12 cellular contexts compared by ENCODE assay signal in the genomic region with DNA sequence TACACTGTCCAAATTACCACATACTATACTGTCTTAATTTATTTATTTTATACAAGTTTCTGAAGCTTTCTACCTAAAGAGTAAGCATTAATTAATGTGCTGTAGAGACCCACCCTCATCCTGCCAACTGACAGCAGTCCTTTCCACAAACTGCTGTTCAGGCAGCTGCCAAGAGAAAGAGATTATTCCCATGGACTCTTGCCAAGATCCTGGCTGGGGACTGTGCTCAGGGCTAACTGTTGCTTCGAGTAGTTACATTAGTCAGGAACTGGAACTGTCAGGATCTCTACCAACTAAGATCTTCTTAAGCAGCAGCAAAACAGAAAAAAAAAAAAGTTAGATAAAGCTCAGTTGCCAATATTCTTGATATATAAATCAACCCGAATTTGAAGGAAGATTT.
A peak's percentile ranks its signal among the peaks of the same experiment; 100 is the strongest.
DNase-seq lines count a peak whose midpoint lies in the region; ATAC-seq and TF ChIP-seq lines count a peak whose summit lies in the region.
"Had no signal": no experiment of that assay in that cellular context is flagged by ENCODE, and none has a peak within 500 bp of the region (broad histone marks: within the 10 kb centered on the region; RNA-seq: fewer than 3 reads in every experiment).

No MANE protein-coding gene starts in this region.

- WGBS in mesenchymal stem cell, result 40% methylated on average over 1 of the region's 2 CpGs

- no peak overlapping the region for H3K9ac ChIP-seq in mesenchymal stem cell (ENCODE audit: low read length)

- no peak overlapping the region for H2AK5ac ChIP-seq in mesenchymal stem cell (ENCODE audit: low read length, severe bottlenecking)

- no peak for TF ChIP-seq CTCF in progenitor cell of endocrine pancreas (IDR thresholded peaks at IDR 0.05; ENCODE audit: unreplicated experiment)

- no peak overlapping the region for H3K27ac Mint-ChIP-seq in progenitor cell of endocrine pancreas
- H3K27ac Mint-ChIP-seq: CD4-positive, CD25-positive, alpha-beta regulatory T cell; T-helper 2 cell treated with Interferon-gamma antibody and Interleukin-4, amounts not matched to agents 5 μg/mL and 100 μg/mL, for 36 hours had no signal

- H4K91ac ChIP-seq in mesenchymal stem cell (ENCODE audit: low read length), result no peak overlapping the region

- DNase-seq in DMS 273 treated with DMSO at 0.1 percent for 48 hours (lab: John Stamatoyannopoulos, UW) (peak; percentile 87), NCI-H1694 treated with DMSO at 0.1 percent for 48 hours (lab: John Stamatoyannopoulos, UW) (peak; percentile 61), amniotic epithelial cell (ENCODE audit: low read depth) (peak; percentile 61), mesenchymal stem cell (peak; percentile 52), progenitor cell of endocrine pancreas (ENCODE audit: low spot score, unreplicated experiment) (no peak), AG08395 (ENCODE audit: low spot score) (no peak)
- DNase-seq: CD4-positive, CD25-positive, alpha-beta regulatory T cell; midbrain had no signal

- H3K4me1 Mint-ChIP-seq in progenitor cell of endocrine pancreas (ENCODE audit: low read depth), result peaks cover 42% of the 10 kb centered on the region
- H3K4me1 Mint-ChIP-seq: CD4-positive, CD25-positive, alpha-beta regulatory T cell had no signal

- peaks cover 0 to 43% of the 10 kb centered on the region in 2 experiments for H3K27me3 ChIP-seq in mesenchymal stem cell (ENCODE audit: control insufficient read depth in 1 of 2, insufficient read depth in 1 of 2, low read length in 2 of 2)

- H2AFZ ChIP-seq in mesenchymal stem cell (ENCODE audit: low read depth, low read length), result no peak overlapping the region

- H3K4me3 Mint-ChIP-seq in progenitor cell of endocrine pancreas (ENCODE audit: low read depth), result no peak overlapping the region
- H3K4me3 Mint-ChIP-seq: CD4-positive, CD25-positive, alpha-beta regulatory T cell; T-helper 2 cell treated with Interferon-gamma antibody and Interleukin-4, amounts not matched to agents 5 μg/mL and 100 μg/mL, for 36 hours had no signal

- H3K4me2 ChIP-seq in mesenchymal stem cell (ENCODE audit: low read length, poor library complexity, severe bottlenecking), result no peak overlapping the region

- no peak overlapping the region for H2BK12ac ChIP-seq in mesenchymal stem cell (ENCODE audit: low read length in 2 of 2)

- no peaks in the 10 kb centered on the region for H3K27me3 Mint-ChIP-seq in progenitor cell of endocrine pancreas
- H3K27me3 Mint-ChIP-seq: CD4-positive, CD25-positive, alpha-beta regulatory T cell had no signal

- no peaks in the 10 kb centered on the region for H3K36me3 ChIP-seq in mesenchymal stem cell (ENCODE audit: control insufficient read depth in 1 of 2, insufficient read depth in 2 of 2, low read depth in 1 of 2, low read length in 2 of 2)

- H4K8ac ChIP-seq in mesenchymal stem cell (ENCODE audit: low read length), result no peak overlapping the region

- H2BK15ac ChIP-seq in mesenchymal stem cell (ENCODE audit: low read depth, poor library complexity, severe bottlenecking), result no peak overlapping the region

- no peak overlapping the region for H3K4ac ChIP-seq in mesenchymal stem cell (ENCODE audit: low read depth in 1 of 2, low read length in 2 of 2)

- no peak overlapping the region for H3K18ac ChIP-seq in mesenchymal stem cell (ENCODE audit: low read depth in 1 of 2, low read length in 2 of 2)

- no peaks in the 10 kb centered on the region for H3K79me1 ChIP-seq in mesenchymal stem cell (replicated peaks; ENCODE audit: low read length, poor library complexity, severe bottlenecking)

- no peak overlapping the region for H2BK5ac ChIP-seq in mesenchymal stem cell (ENCODE audit: low read depth, low read length, poor library complexity, severe bottlenecking)

- H3K4me1 ChIP-seq in mesenchymal stem cell (ENCODE audit: control insufficient read depth, insufficient read depth, low read depth, low read length), result no peaks in the 10 kb centered on the region

- H3K4me3 ChIP-seq in mesenchymal stem cell (ENCODE audit: insufficient read depth in 1 of 2, low read depth in 1 of 2, low read length in 2 of 2), result no peak overlapping the region

- no peak for ATAC-seq in HG03457 (IDR thresholded peaks at IDR 0.05; ENCODE audit: unreplicated experiment)
- no peak for ATAC-seq in HG03378 (IDR thresholded peaks at IDR 0.05; ENCODE audit: unreplicated experiment)

- H3K9me3 Mint-ChIP-seq in progenitor cell of endocrine pancreas (ENCODE audit: low read depth), result no peaks in the 10 kb centered on the region
- H3K9me3 Mint-ChIP-seq: T-helper 2 cell treated with Interferon-gamma antibody and Interleukin-4, amounts not matched to agents 5 μg/mL and 100 μg/mL, for 36 hours had no signal

- H3K9me3 ChIP-seq in mesenchymal stem cell (ENCODE audit: control insufficient read depth, low read length), result no peaks in the 10 kb centered on the region

- no peak overlapping the region for H3K23ac ChIP-seq in mesenchymal stem cell (ENCODE audit: low read length in 2 of 2)

- no peak overlapping the region for H3K27ac ChIP-seq in mesenchymal stem cell (ENCODE audit: low read length, poor library complexity, severe bottlenecking)
- H3K27ac ChIP-seq: epithelial cell of prostate had no signal

- H3K36me3 Mint-ChIP-seq in progenitor cell of endocrine pancreas (ENCODE audit: insufficient read depth), result peaks cover 3% of the 10 kb centered on the region
- H3K36me3 Mint-ChIP-seq: CD4-positive, CD25-positive, alpha-beta regulatory T cell had no signal

- H2BK120ac ChIP-seq in mesenchymal stem cell (ENCODE audit: low read depth, low read length), result no peak overlapping the region

- no peak overlapping the region for H3K14ac ChIP-seq in mesenchymal stem cell (ENCODE audit: low read length in 2 of 2)

Comparison
In these comparisons a context has a peak if more than half of its experiments do, and no peak if none do; other contexts are left out.
1. DNase-seq: peak in DMS 273 treated with DMSO at 0.1 percent for 48 hours (single experiment), NCI-H1694 treated with DMSO at 0.1 percent for 48 hours (single experiment), amniotic epithelial cell (single experiment) and mesenchymal stem cell (single experiment); none in progenitor cell of endocrine pancreas (single experiment) and AG08395 (single experiment).